In genomic region chr12:100145643-100146042, GRCh38 we compare ENCODE assay signal across 30 cellular contexts. TPM values are rescaled to one million over a fixed set of nuclear protein-coding genes. Genes with fewer than 3 reads are reported as not detected.
DNase-seq lines count a peak whose midpoint lies in the region; ATAC-seq, FAIRE-seq and TF ChIP-seq lines count a peak whose summit lies in the region.
"Had no signal": no experiment of that assay in that cellular context is flagged by ENCODE, and none has a peak within 500 bp of the region (broad histone marks: within the 10 kb centered on the region; RNA-seq: fewer than 3 reads in every experiment).

No MANE protein-coding gene starts in this region.

- TF ChIP-seq CTCF in HEK293 (tag by site-specific recombination; IDR thresholded peaks at IDR 0.05) = 0 out of 2 replicates have a peak, but pooled peaks have one; percentile 27
- no peak for TF ChIP-seq CTCF in bronchial epithelial cell (IDR thresholded peaks at IDR 0.05; ENCODE audit: insufficient read depth, low read length, severe bottlenecking)
- no peak for TF ChIP-seq CTCF in H1 (IDR thresholded peaks at IDR 0.05; ENCODE audit: control extremely low read depth in 1 of 3, insufficient read depth in 1 of 3, low read depth in 1 of 3, low read length in 3 of 3)
- no peak for TF ChIP-seq CTCF in neural crest cell (conservative IDR thresholded peaks at IDR 0.05)

- peaks cover 16% of the 10 kb centered on the region for H3K4me1 Mint-ChIP-seq in neural crest cell

- peaks cover 2% of the 10 kb centered on the region; the same call in 1 of the 2 replicates for H3K79me1 ChIP-seq in H1 (ENCODE audit: low read depth, low read length)

- no peak overlapping the region for H3K4me2 ChIP-seq in H1 (ENCODE audit: insufficient read depth in 1 of 2, low read depth in 2 of 2, low read length in 2 of 2)
- H3K4me2 ChIP-seq: BLaER1 had no signal

- no peak overlapping the region for H2BK120ac ChIP-seq in H1 (replicated peaks; ENCODE audit: low read depth, low read length)

- no peak overlapping the region for H3K9ac ChIP-seq in H1 (replicated peaks in 1 of 4; ENCODE audit: extremely low read depth in 1 of 4, low read depth in 3 of 4, low read length in 3 of 4)
- H3K9ac ChIP-seq: BLaER1 had no signal

- H4K8ac ChIP-seq in H1 (ENCODE audit: extremely low read depth, insufficient read depth, low read length) = no peak overlapping the region

- no peak for TF ChIP-seq EP300 in H1 (IDR thresholded peaks at IDR 0.05; ENCODE audit: borderline replicate concordance in 1 of 2, low read depth in 2 of 2, low read length in 2 of 2)

- H4K20me1 ChIP-seq in H1 (replicated peaks in 1 of 2; ENCODE audit: control insufficient read depth in 1 of 2, insufficient read depth in 2 of 2, low read length in 2 of 2) = peaks cover 1 to 4% of the 10 kb centered on the region in 2 experiments
- H4K20me1 ChIP-seq: BLaER1 had no signal

- H3K36me3 ChIP-seq in HEK293 (ENCODE audit: control insufficient read depth in 2 of 2, insufficient read depth in 1 of 2, low read length in 2 of 2) (no peaks in the 10 kb centered on the region; a peak in 1 of 3 replicates), bronchial epithelial cell (ENCODE audit: control insufficient read depth, insufficient read depth, low read length) (no peaks in the 10 kb centered on the region), H1 (ENCODE audit: control insufficient read depth in 2 of 4, insufficient read depth in 4 of 4, low read length in 3 of 4) (no peaks in the 10 kb centered on the region)
- H3K36me3 ChIP-seq: BE2C, BLaER1 had no signal

- H3K27ac ChIP-seq in HEK293 (ENCODE audit: extremely low read depth, low read depth, low read length) (no peak overlapping the region), H1 (ENCODE audit: low read depth, low read length) (no peak overlapping the region)
- H3K27ac ChIP-seq: BLaER1 had no signal

- H4K91ac ChIP-seq in H1 (replicated peaks; ENCODE audit: insufficient read length, low read length) = no peak overlapping the region

- no peak for TF ChIP-seq RAD21 in H1 (IDR thresholded peaks at IDR 0.05 in 1 of 2, conservative IDR thresholded peaks at IDR 0.05 in 1 of 2; ENCODE audit: low read depth in 2 of 2, low read length in 2 of 2)

- no peaks in the 10 kb centered on the region for H3K36me3 Mint-ChIP-seq in neural crest cell (ENCODE audit: low read depth)
- H3K36me3 Mint-ChIP-seq: CD4-positive, CD25-positive, alpha-beta regulatory T cell had no signal

- H3K56ac ChIP-seq in H1 (replicated peaks; ENCODE audit: insufficient read length, low read depth, low read length) = no peak overlapping the region

- DNase-seq in bronchial epithelial cell (ENCODE audit: low read depth) (no peak), H1 (ENCODE audit: low read depth in 1 of 2, low spot score in 2 of 2) (no peak), neural crest cell (ENCODE audit: low read depth, low spot score) (no peak), HuH-7 (ENCODE audit: low spot score) (no peak)
- DNase-seq: 8988T; ACHN; BE2C; C1 segment of cervical spinal cord; CD4-positive, alpha-beta memory T cell; CD4-positive, CD25-positive, alpha-beta regulatory T cell; CD8-positive, alpha-beta memory T cell; COR-L47; DMS 273 treated with DMSO at 0.1 percent for 48 hours; DMS153; DMS53; DMS79; DND-41; EL; GDM1 had no signal

- H3K9me3 ChIP-seq in HEK293 (ENCODE audit: control insufficient read depth, insufficient read depth, low read depth, low read length) (no peaks in the 10 kb centered on the region), H1 (ENCODE audit: insufficient read depth in 2 of 2, low read depth in 1 of 2, low read length in 1 of 2) (peaks cover 0 to 9% of the 10 kb centered on the region in 2 experiments; a peak in 2 of 4 replicates)
- H3K9me3 ChIP-seq: BE2C, BLaER1 had no signal

- no peak overlapping the region for H2BK5ac ChIP-seq in H1 (ENCODE audit: low read depth, low read length)

- H3K23me2 ChIP-seq in H1 (ENCODE audit: low read depth, low read length) = no peaks in the 10 kb centered on the region; the same call in 1 of the 2 replicates

- H3K4me1 ChIP-seq in HEK293 (ENCODE audit: control insufficient read depth, insufficient read depth, low read length) (no peaks in the 10 kb centered on the region), H1 (replicated peaks in 1 of 4; ENCODE audit: control insufficient read depth in 3 of 4, insufficient read depth in 4 of 4, low read length in 3 of 4) (0 out of 7 replicates have a peak, but pooled peaks cover 0 to 2% (median 0%) of the 10 kb centered on the region in 4 experiments)
- H3K4me1 ChIP-seq: BE2C had no signal

- H3K27me3 ChIP-seq in bronchial epithelial cell (ENCODE audit: control insufficient read depth, insufficient read depth, low read length) (no peaks in the 10 kb centered on the region), H1 (replicated peaks in 1 of 4; ENCODE audit: control insufficient read depth in 3 of 4, extremely low read depth in 1 of 4, insufficient read depth in 3 of 4, low read length in 3 of 4) (no peaks in the 10 kb centered on the region)
- H3K27me3 ChIP-seq: BE2C, BLaER1 had no signal

- H3K79me2 ChIP-seq in H1 (ENCODE audit: control insufficient read depth in 1 of 2, insufficient read depth in 2 of 2, low read length in 2 of 2) = peaks cover 3 to 14% of the 10 kb centered on the region in 2 experiments; a peak in 2 of 4 replicates

- 0 out of 2 replicates have a peak overlapping the region, but pooled peaks have one; percentile 56 for H2BK20ac ChIP-seq in H1 (ENCODE audit: low read length)

- CTCF ChIA-PET in HEK293 (lab: Yijun Ruan, JAX) = interaction anchor here (4.3 kb wide), 1 partner anchor 9 kb away, joined by 36 read pairs; no protein-coding TSS in a partner anchor
- CTCF ChIA-PET in H1 (lab: Charles Lee; ENCODE audit: partially characterized antibody) = interaction anchor here (1.6 to 3.8 kb wide), 3 partner anchors 9 to 50 kb away, joined by 3 to 27 read pairs (median 3); no protein-coding TSS in a partner anchor

- no peak overlapping the region for H3K4ac ChIP-seq in H1 (replicated peaks; ENCODE audit: insufficient read length, low read depth, low read length)

- POLR2A ChIA-PET in HEK293 (lab: Yijun Ruan, JAX) = no interaction called here
- POLR2A ChIA-PET in H1 (lab: Charles Lee; ENCODE audit: partially characterized antibody) = interaction anchor here (1.9 to 2.0 kb wide), 2 partner anchors 12 to 18 kb away, joined by 4 to 6 read pairs; no protein-coding TSS in a partner anchor

- ATAC-seq in GM19397 (IDR thresholded peaks at IDR 0.05; ENCODE audit: unreplicated experiment) (no peak), HG03108 (IDR thresholded peaks at IDR 0.05; ENCODE audit: unreplicated experiment) (no peak), GM18520 (IDR thresholded peaks at IDR 0.05; ENCODE audit: unreplicated experiment) (no peak)
- ATAC-seq: GM12878 had no signal

- no peak for TF ChIP-seq POLR2A in H1 (IDR thresholded peaks at IDR 0.05; ENCODE audit: control extremely low read depth in 1 of 2, low read depth in 2 of 2, low read length in 2 of 2)

- no peak overlapping the region for H2AFZ ChIP-seq in H1 (ENCODE audit: low read length)

- no peak overlapping the region for H2AK5ac ChIP-seq in H1 (ENCODE audit: low read depth, low read length)

- WGBS in H1 (ENCODE audit: extremely low coverage in 1 of 2, insufficient coverage in 1 of 2, insufficient read length in 1 of 2, insufficient replicate concordance in 2 of 2, low coverage in 1 of 2, low lambda C conversion rate in 2 of 2, missing lambda C conversion rate in 1 of 2), 2 experiments = 90% methylated on average over 7 of the region's 7 CpGs; no CpG with 5 or more reads in 1 of the 2 experiments

- H3K27ac Mint-ChIP-seq in neural crest cell (ENCODE audit: unreplicated experiment) = peak overlapping the region; percentile 35
- H3K27ac Mint-ChIP-seq: CD4-positive, alpha-beta memory T cell; CD4-positive, CD25-positive, alpha-beta regulatory T cell had no signal

- H3K4me3 Mint-ChIP-seq in neural crest cell = no peak overlapping the region
- H3K4me3 Mint-ChIP-seq: CD14-positive monocyte had no signal

- H2BK12ac ChIP-seq in H1 (ENCODE audit: low read depth, low read length) = no peak overlapping the region

- no peak overlapping the region for H3K4me3 ChIP-seq in HEK293 (ENCODE audit: low read depth, low read length)
- no peak overlapping the region for H3K4me3 ChIP-seq in bronchial epithelial cell (ENCODE audit: low read depth, low read length)
- H3K4me3 ChIP-seq in H1 (ENCODE audit: extremely low read depth in 1 of 4, insufficient read depth in 2 of 4, low read depth in 3 of 4, low read length in 4 of 4) = no peak overlapping the region
- H3K4me3 ChIP-seq: BLaER1, GM12878 had no signal

- no peak overlapping the region for H4K5ac ChIP-seq in H1 (ENCODE audit: insufficient read length, low read depth, low read length)

- H3K18ac ChIP-seq in H1 (ENCODE audit: extremely low read depth, low read length) = no peak overlapping the region

- H3K14ac ChIP-seq in H1 (ENCODE audit: insufficient read length) = no peak overlapping the region

- H3K9me3 Mint-ChIP-seq in neural crest cell = no peaks in the 10 kb centered on the region
- H3K9me3 Mint-ChIP-seq: CD4-positive, CD25-positive, alpha-beta regulatory T cell; CD8-positive, alpha-beta memory T cell had no signal

- no peaks in the 10 kb centered on the region for H3K27me3 Mint-ChIP-seq in neural crest cell (ENCODE audit: low read depth)
- H3K27me3 Mint-ChIP-seq: CD4-positive, alpha-beta memory T cell; CD4-positive, CD25-positive, alpha-beta regulatory T cell had no signal

- no peak overlapping the region for H2BK15ac ChIP-seq in H1 (ENCODE audit: low read length)

- FAIRE-seq in bronchial epithelial cell (lab: Jason Lieb, UNC) (peak; percentile 40), H1 (lab: Jason Lieb, UNC) (no peak)
- FAIRE-seq: A204.1, GM12878, GM12892, GM18507, GM19239 had no signal

- H3K23ac ChIP-seq in H1 (ENCODE audit: insufficient read length) = no peak overlapping the region

RNA-seq across cellular contexts. Expression of gene BLTP3B, which starts 3.0 kb away (rescaled TPM):
- total RNA-seq in bronchial epithelial cell (12.9 and 14.0 TPM in 2 replicates), neural crest cell (17.8 and 19.0 TPM in 2 replicates)
- total RNA-seq in H1 (2021; fragmentation: NEBNext Ultra II Directional; extraction: Animal tissue kit (Norgen Biotek cat#: 25700)) = 24.4 and 28.6 TPM in 2 replicates
- polyA plus RNA-seq in H1 (2011; rRNA removed) = 5.7 and 7.0 TPM in 2 replicates
- 11.3 TPM for polyA plus RNA-seq in H1 (2011; cell fraction: cytosol; rRNA removed)
- polyA plus RNA-seq in H1 (2011; cell fraction: nucleus; rRNA removed) = 6.7 TPM
- polyA plus RNA-seq in H1 (2012, experiment 1 of 2) = 6.6 to 14.0 TPM (median 8.0 TPM) in 4 replicates
- polyA plus RNA-seq in H1 (2012, experiment 2 of 2) = 0.93 TPM
- 12.1 TPM for polyA plus RNA-seq in H1 (2013, experiment 1 of 2)
- 11.6 TPM for polyA plus RNA-seq in H1 (2013, experiment 2 of 2)
- polyA minus RNA-seq in H1 (2011; rRNA and poly(A)+ RNA removed) = 38.0 and 67.7 TPM in 2 replicates
- 33.0 TPM for polyA minus RNA-seq in H1 (2011; cell fraction: cytosol; rRNA and poly(A)+ RNA removed)
- polyA minus RNA-seq in H1 (2011; cell fraction: nucleus; rRNA and poly(A)+ RNA removed) = 54.7 TPM

RNA-seq across cellular contexts. Expression of gene ACTR6, which starts 55.0 kb away (rescaled TPM):
- total RNA-seq in bronchial epithelial cell = 13.7 and 14.3 TPM in 2 replicates
- total RNA-seq in H1 (2021; fragmentation: NEBNext Ultra II Directional; extraction: Animal tissue kit (Norgen Biotek cat#: 25700)) = 36.8 and 38.1 TPM in 2 replicates
- 4.8 and 10.2 TPM in 2 replicates for polyA plus RNA-seq in H1 (2011; rRNA removed)
- 14.8 TPM for polyA plus RNA-seq in H1 (2011; cell fraction: cytosol; rRNA removed)
- 4.4 TPM for polyA plus RNA-seq in H1 (2011; cell fraction: nucleus; rRNA removed)
- polyA plus RNA-seq in H1 (2012, experiment 1 of 2) = 16.4 to 23.2 TPM (median 20.9 TPM) in 4 replicates
- 5.7 TPM for polyA plus RNA-seq in H1 (2012, experiment 2 of 2)
- 19.2 TPM for polyA plus RNA-seq in H1 (2013, experiment 1 of 2)
- polyA plus RNA-seq in H1 (2013, experiment 2 of 2) = 18.7 TPM
- polyA minus RNA-seq in H1 (2011; rRNA and poly(A)+ RNA removed) = 8.6 and 13.6 TPM in 2 replicates
- 9.8 TPM for polyA minus RNA-seq in H1 (2011; cell fraction: cytosol; rRNA and poly(A)+ RNA removed)
- polyA minus RNA-seq in H1 (2011; cell fraction: nucleus; rRNA and poly(A)+ RNA removed) = 19.8 TPM
- 36.3 and 38.2 TPM in 2 replicates for total RNA-seq in neural crest cell

Comparison
In these comparisons a context has a peak if more than half of its experiments do, and no peak if none do; other contexts are left out.
1. Of the 6 proteins assayed by ChIP-seq in both HEK293 and H1: peak only in HEK293: CTCF; only in H1: none; in both: none; in neither: 5.